Comparison of ENCODE assay signal across 19 cellular contexts in the genomic region with DNA sequence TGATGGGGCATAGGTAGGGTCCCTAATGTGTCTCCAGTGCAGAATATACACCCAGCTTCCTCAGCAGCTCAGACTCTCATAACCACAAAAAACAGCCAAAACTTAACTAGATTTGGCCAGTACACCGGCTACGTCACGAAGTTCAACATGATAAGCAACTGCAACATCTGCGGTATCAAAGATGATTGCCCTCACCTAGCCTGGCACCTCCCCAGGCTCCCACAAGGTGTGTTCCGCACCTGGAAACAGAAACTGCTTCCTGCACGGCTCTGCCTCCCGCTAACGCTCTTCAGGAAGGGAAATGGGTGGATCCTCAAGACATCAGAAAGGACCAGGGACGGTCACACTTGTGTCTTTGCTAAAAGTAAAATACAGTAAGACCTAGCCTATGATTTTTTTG.
"Had no signal": no experiment of that assay in that cellular context is flagged by ENCODE, and none has a peak within 500 bp of the region (broad histone marks: within the 10 kb centered on the region; RNA-seq: fewer than 3 reads in every experiment).

No MANE protein-coding gene starts in this region.

- H3K27me3 ChIP-seq: cardiac muscle cell, upper lobe of left lung had no signal

- ATAC-seq: activated CD8-positive, alpha-beta memory T cell treated with anti-CD3 and anti-CD28 coated beads, Interleukin-2, amount 10 ng/mL, durations not matched to agents 7 days and 5 days; right cardiac atrium; stimulated activated naive CD8-positive, alpha-beta T cell treated with anti-CD3 and anti-CD28 coated beads, Interleukin-15, Interleukin-2, amounts not matched to agents 100 U/mL and 50 U/mL, for 24 hours had no signal

- H3K27ac ChIP-seq: cardiac muscle cell, upper lobe of left lung had no signal

- H3K9me3 Mint-ChIP-seq: activated T-cell treated with anti-CD3 and anti-CD28 coated beads, Interleukin-2, amount 50 U/mL, for 24 hours; nephron progenitor cell had no signal

- H3K27me3 Mint-ChIP-seq: activated CD8-positive, alpha-beta memory T cell treated with anti-CD3 and anti-CD28 coated beads, Interleukin-2, amount 10 ng/mL, durations not matched to agents 7 days and 5 days; activated T-cell treated with anti-CD3 and anti-CD28 coated beads, Interleukin-2, amount 50 U/mL, for 24 hours had no signal

- H3K9me3 ChIP-seq: upper lobe of left lung had no signal

- H3K4me3 Mint-ChIP-seq: activated CD8-positive, alpha-beta memory T cell treated with anti-CD3 and anti-CD28 coated beads, Interleukin-2, amount 10 ng/mL, durations not matched to agents 7 days and 5 days; activated T-cell treated with anti-CD3 and anti-CD28 coated beads, Interleukin-2, amount 50 U/mL, for 24 hours; nephron progenitor cell had no signal

- H3K4me3 ChIP-seq: cardiac muscle cell, skin epidermis, upper lobe of left lung had no signal

- DNase-seq: activated CD4-positive, alpha-beta T cell treated with anti-CD3 and anti-CD28 coated beads for 1 hour; activated CD4-positive, alpha-beta T cell treated with anti-CD3 and anti-CD28 coated beads, Interleukin-2, amount 50 U/mL, for 4 hours; activated CD8-positive, alpha-beta memory T cell treated with anti-CD3 and anti-CD28 coated beads, Interleukin-2, amount 10 ng/mL, durations not matched to agents 7 days and 5 days; activated effector memory CD4-positive, alpha-beta T cell treated with Interleukin-2 at 50 U/mL for 16 hours; activated naive CD4-positive, alpha-beta T cell treated with anti-CD3 and anti-CD28 coated beads, Interleukin-2, amount 50 U/mL, for 16 hours; activated T-cell treated with anti-CD3 and anti-CD28 coated beads, Interleukin-2, amount 50 U/mL, for 24 hours; foreskin fibroblast; mesendoderm; nephron progenitor cell; occipital lobe; right cardiac atrium; stimulated activated CD4-positive, alpha-beta T cell treated with anti-CD3 and anti-CD28 coated beads, Interleukin-4, amount 100 ng/mL, for 24 hours; stimulated activated naive CD8-positive, alpha-beta T cell treated with anti-CD3 and anti-CD28 coated beads, Interleukin-15, Interleukin-2, amounts not matched to agents 100 U/mL and 50 U/mL, for 24 hours; upper lobe of left lung had no signal

- H3K4me1 Mint-ChIP-seq: activated CD8-positive, alpha-beta memory T cell treated with anti-CD3 and anti-CD28 coated beads, Interleukin-2, amount 10 ng/mL, durations not matched to agents 7 days and 5 days; nephron progenitor cell had no signal

- FAIRE-seq: astrocyte, colon had no signal

- H3K27ac Mint-ChIP-seq: activated CD8-positive, alpha-beta memory T cell treated with anti-CD3 and anti-CD28 coated beads, Interleukin-2, amount 10 ng/mL, durations not matched to agents 7 days and 5 days; activated T-cell treated with anti-CD3 and anti-CD28 coated beads, Interleukin-2, amount 50 U/mL, for 24 hours; nephron progenitor cell; progenitor cell of endocrine pancreas had no signal
